Comparison of ENCODE assay signal across 18 cellular contexts in genomic region chr5:172994405-172994804, GRCh38.
"Had no signal": no experiment of that assay in that cellular context is flagged by ENCODE, and none has a peak within 500 bp of the region (broad histone marks: within the 10 kb centered on the region; RNA-seq: fewer than 3 reads in every experiment).

No MANE protein-coding gene starts in this region.

- H3K4me3 Mint-ChIP-seq: neural crest cell; stimulated activated naive CD8-positive, alpha-beta T cell treated with anti-CD3 and anti-CD28 coated beads, Interleukin-15, Interleukin-2, amounts not matched to agents 100 ng/mL and 50 ng/mL, for 24 hours had no signal

- H3K36me3 ChIP-seq: ovary, uterus had no signal

- DNase-seq: effector CD4-positive, alpha-beta T cell; foreskin melanocyte; heart left ventricle; hippocampal formation; left colon; mesendoderm; naive B cell; nucleus accumbens; ovary; small intestine; stimulated activated CD4-positive, alpha-beta T cell treated with anti-CD3 and anti-CD28 coated beads, Interleukin-12 subunit alpha, Interleukin-12 subunit beta, amount 100 ng/mL, for 4 hours; tibial artery; upper lobe of left lung; uterus had no signal

- H3K27ac ChIP-seq: coronary artery, heart left ventricle, ovary, right atrium auricular region, tibial artery, upper lobe of left lung, uterus had no signal

- H3K4me3 ChIP-seq: coronary artery, heart left ventricle, ovary, right atrium auricular region, tibial artery, upper lobe of left lung, uterus had no signal

- ATAC-seq: heart left ventricle, left colon had no signal

- H3K9me3 ChIP-seq: heart left ventricle, ovary, right atrium auricular region, tibial artery, upper lobe of left lung, uterus had no signal

- H3K4me1 ChIP-seq: uterus had no signal

- H3K27me3 ChIP-seq: heart left ventricle, ovary, right atrium auricular region, tibial artery, upper lobe of left lung, uterus had no signal

- H3K9me3 Mint-ChIP-seq: naive B cell; neural crest cell; stimulated activated naive CD8-positive, alpha-beta T cell treated with anti-CD3 and anti-CD28 coated beads, Interleukin-15, Interleukin-2, amounts not matched to agents 100 ng/mL and 50 ng/mL, for 24 hours had no signal

- H3K27me3 Mint-ChIP-seq: naive B cell; stimulated activated naive CD8-positive, alpha-beta T cell treated with anti-CD3 and anti-CD28 coated beads, Interleukin-15, Interleukin-2, amounts not matched to agents 100 ng/mL and 50 ng/mL, for 24 hours had no signal
